In the genomic region with DNA sequence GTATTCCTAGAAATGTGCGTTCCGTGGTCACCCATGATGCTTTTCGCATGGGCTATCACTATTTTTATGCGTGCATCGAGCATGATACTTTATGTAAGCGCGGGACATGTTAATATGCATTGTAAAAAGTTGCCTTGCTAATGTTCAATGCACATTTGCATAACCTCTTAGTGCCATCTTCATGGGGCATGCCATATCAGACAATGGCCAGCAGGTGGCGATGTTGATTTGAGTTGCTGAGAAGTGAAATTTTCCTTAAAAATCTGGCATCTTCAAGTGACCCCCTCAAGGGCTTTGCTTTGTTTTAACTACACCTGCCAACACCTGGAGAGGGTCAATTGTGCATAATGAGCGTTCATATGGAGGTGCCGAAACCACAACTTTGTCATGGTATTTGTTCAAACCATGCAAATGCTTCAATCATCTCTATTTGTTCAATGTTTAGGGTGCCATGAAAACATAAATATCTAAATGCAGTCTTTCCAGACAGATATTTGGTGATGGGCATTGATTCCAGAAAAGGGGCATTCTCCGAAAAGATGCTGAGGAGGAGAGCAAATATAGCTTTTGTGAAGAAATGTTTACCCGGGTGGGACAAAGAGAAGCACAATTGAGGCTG, we compare ENCODE assay signal across 8 cellular contexts.
DNase-seq lines count a peak whose midpoint lies in the region; ATAC-seq, FAIRE-seq and TF ChIP-seq lines count a peak whose summit lies in the region.

No MANE protein-coding gene starts in this region.

- 37 to 40% methylated on average over 12 of the region's 12 CpGs for WGBS in aorta, 2 donors

- H3K27me3 ChIP-seq in aorta (ENCODE audit: control insufficient read depth in 1 of 2, insufficient read depth in 2 of 2, low read length in 1 of 2) = no peaks in the 10 kb centered on the region

- intact Hi-C loops in aorta (cut with DNase I) = loop anchor here in 1 of 2 donors (2.0 to 5.0 kb wide), 2 partner anchors 565 to 590 kb away; no protein-coding TSS in a partner anchor

- peaks cover 6% of the 10 kb centered on the region for H3K36me3 Mint-ChIP-seq in nephron progenitor cell (ENCODE audit: low read depth)

- H3K36me3 ChIP-seq in aorta (ENCODE audit: control insufficient read depth in 1 of 2, insufficient read depth in 2 of 2, low read length in 1 of 2) = no peaks in the 10 kb centered on the region

- no peak overlapping the region for H3K27ac Mint-ChIP-seq in nephron progenitor cell

- H3K4me1 ChIP-seq in aorta (ENCODE audit: control insufficient read depth in 1 of 2, insufficient read depth in 2 of 2, low read length in 2 of 2) = no peaks in the 10 kb centered on the region

- peak; percentile 81 for FAIRE-seq in D721Med (lab: Jason Lieb, UNC)

- peaks cover 18% of the 10 kb centered on the region for H3K9me3 Mint-ChIP-seq in nephron progenitor cell

- no peaks in the 10 kb centered on the region for H3K4me1 Mint-ChIP-seq in nephron progenitor cell

- no peak overlapping the region for H3K4me3 ChIP-seq in aorta (ENCODE audit: low read length in 2 of 2)

- peak; percentile 65 for TF ChIP-seq CTCF in D721Med (IDR thresholded peaks at IDR 0.05; ENCODE audit: insufficient read depth, missing control alignments)
- peak; percentile 98 for TF ChIP-seq CTCF in nephron progenitor cell (IDR thresholded peaks at IDR 0.05)

- no peak overlapping the region for H3K4me3 Mint-ChIP-seq in nephron progenitor cell

- DNase-seq in D721Med (ENCODE audit: insufficient read length, low spot score) = no peak
- peak; percentile 12 for DNase-seq in NCI-H1092 (lab: John Stamatoyannopoulos, UW)
- peak; percentile 71 for DNase-seq in activated CD8-positive, alpha-beta memory T cell treated with anti-CD3 and anti-CD28 coated beads for 24 hours
- DNase-seq in fibroblast of gingiva (ENCODE audit: low read depth) = peak; percentile 2
- DNase-seq in nephron progenitor cell = peak; percentile 69
- DNase-seq in aorta = peak; percentile 53 to 70

- H3K27ac ChIP-seq in aorta (ENCODE audit: low read depth in 1 of 2, low read length in 2 of 2) = no peak overlapping the region

- H3K9me3 ChIP-seq in aorta (ENCODE audit: control insufficient read depth, low read length) = no peaks in the 10 kb centered on the region

- peak; percentile 84 for ATAC-seq in GM19395 (IDR thresholded peaks at IDR 0.05; ENCODE audit: unreplicated experiment)
- ATAC-seq in aorta (ENCODE audit: low FRiP score) = no peak
- ATAC-seq in GM21619 (IDR thresholded peaks at IDR 0.05; ENCODE audit: unreplicated experiment) = no peak

- no peaks in the 10 kb centered on the region for H3K27me3 Mint-ChIP-seq in nephron progenitor cell (ENCODE audit: low read depth, poor library complexity)
